Comparison of ENCODE assay signal across 8 cellular contexts in genomic region chr22:21652547-21653545, GRCh38. TPM values are rescaled to one million over a fixed set of nuclear protein-coding genes. Genes with fewer than 3 reads are reported as not detected.
DNase-seq lines count a peak whose midpoint lies in the region; ATAC-seq and TF ChIP-seq lines count a peak whose summit lies in the region.

No MANE protein-coding gene starts in this region.

- peak overlapping the region; percentile 97 for H2BK15ac ChIP-seq in neuronal stem cell (ENCODE audit: low read length)

- H3K36me3 ChIP-seq in duodenal mucosa (ENCODE audit: control insufficient read depth in 1 of 2, insufficient read depth in 2 of 2, low read length in 2 of 2) (peaks cover 0 to 10% of the 10 kb centered on the region in 2 donors), neuronal stem cell (replicated peaks in 1 of 2; ENCODE audit: control insufficient read depth in 2 of 2, insufficient read depth in 2 of 2, low read length in 2 of 2) (peaks cover 27 to 52% of the 10 kb centered on the region in 2 donors)

- H3K9me3 ChIP-seq in duodenal mucosa (ENCODE audit: control insufficient read depth in 1 of 2, low read length in 2 of 2) (no peaks in the 10 kb centered on the region), neuronal stem cell (replicated peaks in 1 of 2; ENCODE audit: control insufficient read depth in 2 of 2, insufficient read depth in 1 of 2, low read depth in 1 of 2, low read length in 2 of 2) (no peaks in the 10 kb centered on the region)

- no peak for TF ChIP-seq CTCF in HL-60 (IDR thresholded peaks at IDR 0.05; ENCODE audit: insufficient read depth, low read length)

- in situ Hi-C loops in KBM-7 (cut with MboI; ENCODE audit: low pct_unique_long_range_greater_than_20kb, low sequenced_read_pairs): no loop called here

- peak overlapping the region; percentile 95 for H3K14ac ChIP-seq in neuronal stem cell (ENCODE audit: low read length)

- no peak overlapping the region for H3K27ac ChIP-seq in HL-60 (replicated peaks)
- no peak overlapping the region for H3K27ac ChIP-seq in duodenal mucosa (ENCODE audit: low read depth, low read length)
- H3K27ac ChIP-seq in neuronal stem cell (replicated peaks; ENCODE audit: low read length): peak overlapping the region; percentile 97

- peak overlapping the region; percentile 100 for H3K23ac ChIP-seq in neuronal stem cell (ENCODE audit: low read depth, low read length, poor library complexity)

- H2AK5ac ChIP-seq in neuronal stem cell (ENCODE audit: low read depth, low read length): peak overlapping the region; percentile 100

- peak overlapping the region; percentile 100 for H2BK5ac ChIP-seq in neuronal stem cell (ENCODE audit: low read length)

- H3K27me3 ChIP-seq in HL-60 (ENCODE audit: insufficient read depth, poor library complexity, severe bottlenecking): no peaks in the 10 kb centered on the region
- H3K27me3 ChIP-seq in duodenal mucosa (ENCODE audit: control insufficient read depth in 1 of 2, insufficient read depth in 2 of 2, low read length in 2 of 2): no peaks in the 10 kb centered on the region
- no peaks in the 10 kb centered on the region for H3K27me3 ChIP-seq in neuronal stem cell (ENCODE audit: control insufficient read depth in 3 of 3, insufficient read depth in 3 of 3, low read depth in 1 of 3, low read length in 3 of 3)

- WGBS in neuronal stem cell (ENCODE audit: extremely low coverage in 2 of 2, insufficient read length in 2 of 2, insufficient replicate concordance in 1 of 2), 2 donors: no CpG with 5 or more reads among the region's 40 CpGs

- peak overlapping the region; percentile 80 for H3K4me2 ChIP-seq in neuronal stem cell (ENCODE audit: insufficient read depth, low read length, poor library complexity, severe bottlenecking)

- peak overlapping the region; percentile 99 for H3K4ac ChIP-seq in neuronal stem cell (ENCODE audit: low read length)

- H3K4me1 ChIP-seq in duodenal mucosa (ENCODE audit: control insufficient read depth in 1 of 2, insufficient read depth in 2 of 2, low read length in 2 of 2): peaks cover 9 to 24% of the 10 kb centered on the region in 2 donors
- H3K4me1 ChIP-seq in neuronal stem cell (ENCODE audit: control insufficient read depth in 2 of 2, insufficient read depth in 1 of 2, low read depth in 1 of 2, low read length in 2 of 2): peaks cover 24 to 30% of the 10 kb centered on the region in 2 donors

- H3K4me3 ChIP-seq in HL-60 (replicated peaks; ENCODE audit: insufficient read depth, low read length) (peak overlapping the region; percentile 54), duodenal mucosa (ENCODE audit: low read depth in 1 of 2, low read length in 2 of 2) (peak overlapping the region; percentile 73 to 80), neuronal stem cell (ENCODE audit: low read length in 2 of 2) (peak overlapping the region; percentile 97 to 98)

- peak overlapping the region; percentile 100 for H2BK12ac ChIP-seq in neuronal stem cell (ENCODE audit: low read length)

- DNase-seq in COR-L47 (lab: John Stamatoyannopoulos, UW) (peak; percentile 16), HL-60 (ENCODE audit: low read depth in 1 of 2, low spot score in 1 of 2) (no peak), neuronal stem cell (ENCODE audit: low spot score) (peak; percentile 90), KBM-7 (no peak), NCI-H2081 treated with DMSO at 0.1 percent for 48 hours (lab: John Stamatoyannopoulos, UW) (no peak)

- peak overlapping the region; percentile 79 for H2AFZ ChIP-seq in neuronal stem cell (ENCODE audit: low read length)

- no peak overlapping the region for H4K8ac ChIP-seq in neuronal stem cell (ENCODE audit: low read depth, low read length)

- peak overlapping the region; percentile 99 for H4K91ac ChIP-seq in neuronal stem cell (ENCODE audit: low read depth, low read length, poor library complexity)

- ATAC-seq in GM21529 (IDR thresholded peaks at IDR 0.05; ENCODE audit: unreplicated experiment): no peak
- no peak for ATAC-seq in GM21528 (IDR thresholded peaks at IDR 0.05; ENCODE audit: low FRiP score, unreplicated experiment)

- H3K9ac ChIP-seq in duodenal mucosa (ENCODE audit: low read depth in 1 of 2, low read length in 2 of 2): peak overlapping the region in 1 of 2 donors; percentile 60
- H3K9ac ChIP-seq in neuronal stem cell (ENCODE audit: low read depth, low read length, poor library complexity): peak overlapping the region; percentile 100

- H3K79me1 ChIP-seq in neuronal stem cell (ENCODE audit: low read depth, low read length): peaks cover 18% of the 10 kb centered on the region

- H3K18ac ChIP-seq in neuronal stem cell (ENCODE audit: low read length): peak overlapping the region; percentile 100

- peak overlapping the region; percentile 99 for H2BK120ac ChIP-seq in neuronal stem cell (ENCODE audit: low read depth, low read length)

RNA-seq across cellular contexts. Expression of gene SDF2L1, which starts 10.7 kb away (rescaled TPM):
- 9.6 TPM for polyA plus RNA-seq in neuronal stem cell (2013, experiment 1 of 2)
- polyA plus RNA-seq in neuronal stem cell (2013, experiment 2 of 2): 9.4 TPM

RNA-seq across cellular contexts. Expression of gene PPIL2, which starts 13.0 kb away (rescaled TPM):
- polyA plus RNA-seq in neuronal stem cell (2013, experiment 1 of 2): 23.0 TPM
- 23.7 TPM for polyA plus RNA-seq in neuronal stem cell (2013, experiment 2 of 2)

RNA-seq across cellular contexts. Expression of gene CCDC116, which starts 20.3 kb away (rescaled TPM):
- 0.10 TPM for polyA plus RNA-seq in neuronal stem cell (2013, experiment 1 of 2)
- polyA plus RNA-seq in neuronal stem cell (2013, experiment 2 of 2): 0.18 TPM

RNA-seq across cellular contexts. Expression of gene YDJC, which starts 23.0 kb away (rescaled TPM):
- polyA plus RNA-seq in neuronal stem cell (2013, experiment 1 of 2): 14.9 TPM
- 14.0 TPM for polyA plus RNA-seq in neuronal stem cell (2013, experiment 2 of 2)

Comparison
In these comparisons a context has a peak if more than half of its experiments do, and no peak if none do; other contexts are left out.
1. DNase-seq: peak in COR-L47 (single experiment) and neuronal stem cell (single experiment); none in HL-60 (0 of 2), KBM-7 (single experiment) and NCI-H2081 treated with DMSO at 0.1 percent for 48 hours (single experiment).
2. Peak in every context shown above with its lines, with median percentiles within 50 percentile points of each other: H3K4me3 ChIP-seq.